Comparison of ENCODE assay signal across 8 cellular contexts in the genomic region with DNA sequence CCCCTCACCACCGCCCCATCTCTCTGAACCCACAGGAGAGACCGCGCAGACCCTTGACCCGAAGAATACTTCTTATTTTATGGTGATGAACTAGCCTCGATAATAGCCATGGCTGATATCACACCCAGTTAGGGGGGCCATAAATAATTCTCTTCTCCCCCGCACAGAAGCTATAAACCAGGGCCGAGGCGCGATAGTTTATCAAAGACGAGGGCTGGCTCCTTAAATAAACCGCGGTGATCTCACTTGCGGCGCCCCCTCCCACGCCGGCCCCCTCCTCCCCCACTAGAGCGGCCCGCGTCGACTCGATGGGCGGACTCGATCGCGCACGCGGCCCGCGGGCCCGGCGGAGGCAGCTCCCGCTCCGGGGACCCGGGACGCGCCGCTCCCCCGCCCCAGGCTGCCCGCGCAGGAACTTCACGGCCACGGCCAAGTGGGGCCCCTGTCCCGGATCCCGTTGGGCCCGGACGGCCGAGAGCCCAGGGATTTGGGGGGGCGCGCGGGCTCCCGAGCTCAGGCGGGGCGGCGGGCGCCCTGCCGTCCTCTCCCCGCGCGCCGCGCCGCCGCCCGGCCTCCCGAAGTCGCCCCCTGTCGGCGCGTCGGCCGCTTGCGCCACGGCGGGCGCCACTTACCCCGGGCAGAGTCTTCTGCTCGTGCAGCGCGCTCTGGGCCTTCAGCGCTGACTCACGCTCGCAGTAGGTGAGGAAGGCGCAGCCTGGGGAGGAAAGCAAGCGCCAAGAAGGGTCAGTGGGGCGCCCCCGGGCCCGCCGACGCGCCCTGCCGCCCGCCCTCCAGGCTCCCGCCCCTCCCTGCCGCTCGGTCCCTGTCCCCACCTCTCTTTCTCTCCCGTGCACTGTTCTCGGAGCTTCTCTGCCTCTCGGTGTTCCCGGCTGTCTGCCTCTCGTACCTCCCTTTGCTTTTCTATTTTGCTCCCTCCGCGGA.
A peak's percentile ranks its signal among the peaks of the same experiment; 100 is the strongest.
DNase-seq lines count a peak whose midpoint lies in the region; ATAC-seq and TF ChIP-seq lines count a peak whose summit lies in the region.

No MANE protein-coding gene starts in this region.

- H3K27me3 Mint-ChIP-seq in activated CD4-positive, alpha-beta memory T cell treated with anti-CD3 and anti-CD28 coated beads for 36 hours: peaks cover 50% of the 10 kb centered on the region
- peaks cover 47% of the 10 kb centered on the region for H3K27me3 Mint-ChIP-seq in activated CD4-positive, alpha-beta memory T cell treated with anti-CD3 and anti-CD28 coated beads, Interleukin-2, amount 10 ng/mL, durations not matched to agents 7 days and 5 days

- H2AFZ ChIP-seq in SK-N-SH (ENCODE audit: low read depth): no peak overlapping the region

- H3K27ac ChIP-seq in cardiac muscle cell: no peak overlapping the region
- no peak overlapping the region for H3K27ac ChIP-seq in SK-N-SH (ENCODE audit: low read depth in 2 of 2, low read length in 1 of 2)

- H3F3A ChIP-seq in SK-N-SH (replicated peaks; ENCODE audit: insufficient read depth): no peaks in the 10 kb centered on the region

- no peaks in the 10 kb centered on the region for H3K36me3 Mint-ChIP-seq in activated CD4-positive, alpha-beta memory T cell treated with anti-CD3 and anti-CD28 coated beads for 36 hours
- no peaks in the 10 kb centered on the region for H3K36me3 Mint-ChIP-seq in activated CD4-positive, alpha-beta memory T cell treated with anti-CD3 and anti-CD28 coated beads, Interleukin-2, amount 10 ng/mL, durations not matched to agents 7 days and 5 days (ENCODE audit: low read depth)

- 66% methylated on average over 64 of the region's 102 CpGs for WGBS in SK-N-SH (ENCODE audit: low lambda C conversion rate)

- H3K9me3 Mint-ChIP-seq in activated CD4-positive, alpha-beta memory T cell treated with anti-CD3 and anti-CD28 coated beads for 36 hours: no peaks in the 10 kb centered on the region
- H3K9me3 Mint-ChIP-seq in activated CD4-positive, alpha-beta memory T cell treated with anti-CD3 and anti-CD28 coated beads, Interleukin-2, amount 10 ng/mL, durations not matched to agents 7 days and 5 days: no peaks in the 10 kb centered on the region

- H3K9me3 ChIP-seq in cardiac muscle cell (ENCODE audit: low read depth) (no peaks in the 10 kb centered on the region), SK-N-SH (no peaks in the 10 kb centered on the region)

- H3K36me3 ChIP-seq in cardiac muscle cell (no peaks in the 10 kb centered on the region), SK-N-SH (replicated peaks in 1 of 2; ENCODE audit: control insufficient read depth in 1 of 2, insufficient read depth in 2 of 2, low read length in 1 of 2) (no peaks in the 10 kb centered on the region)

- no peak for ATAC-seq in GM21529 (IDR thresholded peaks at IDR 0.05; ENCODE audit: unreplicated experiment)

- intact Hi-C loops in activated CD4-positive, alpha-beta memory T cell treated with anti-CD3 and anti-CD28 coated beads for 36 hours (cut with micrococcal nuclease): no loop called here

- no peaks in the 10 kb centered on the region for H3K9me2 ChIP-seq in SK-N-SH

- H3K9ac ChIP-seq in SK-N-SH: no peak overlapping the region

- no peaks in the 10 kb centered on the region for H4K20me1 ChIP-seq in SK-N-SH (ENCODE audit: insufficient read depth)

- no peaks in the 10 kb centered on the region for H3K79me2 ChIP-seq in SK-N-SH (ENCODE audit: insufficient read depth)

- peak; percentile 29 for TF ChIP-seq CTCF in cardiac muscle cell (IDR thresholded peaks at IDR 0.05; ENCODE audit: low read depth, low read length)
- TF ChIP-seq CTCF in SK-N-SH (IDR thresholded peaks at IDR 0.05): no peak

- POLR2A ChIA-PET in activated CD4-positive, alpha-beta memory T cell treated with anti-CD3 and anti-CD28 coated beads for 36 hours (lab: Charles Lee): no interaction called here
- POLR2A ChIA-PET in activated CD4-positive, alpha-beta memory T cell treated with anti-CD3 and anti-CD28 coated beads, Interleukin-2, amount 10 ng/mL, durations not matched to agents 7 days and 5 days (lab: Charles Lee): no interaction called here
- POLR2A ChIA-PET in SK-N-SH (lab: Yijun Ruan, JAX): no interaction called here

- no peak overlapping the region for H3K4me2 ChIP-seq in SK-N-SH

- peak; percentile 12 for DNase-seq in activated CD4-positive, alpha-beta memory T cell treated with anti-CD3 and anti-CD28 coated beads for 36 hours
- no peak for DNase-seq in activated CD4-positive, alpha-beta memory T cell treated with anti-CD3 and anti-CD28 coated beads, Interleukin-2, amount 10 ng/mL, durations not matched to agents 7 days and 5 days
- DNase-seq in NCI-H69 (lab: John Stamatoyannopoulos, UW): peak; percentile 97
- peak; percentile 70 to 73 for DNase-seq in cardiac muscle cell (ENCODE audit: low read depth in 1 of 2, low spot score in 1 of 2)
- peak; percentile 6 to 8 for DNase-seq in stimulated activated CD4-positive, alpha-beta T cell treated with anti-CD3 and anti-CD28 coated beads, Interleukin-15, amount 100 ng/mL, for 48 hours (ENCODE audit: low read depth in 2 of 2)
- no peak for DNase-seq in SK-N-SH
- no peak for DNase-seq in activated effector memory CD4-positive, alpha-beta T cell treated with Interleukin-2 at 50 U/mL for 16 hours

- H3K4me3 ChIP-seq in cardiac muscle cell (peak overlapping the region; percentile 19), SK-N-SH (ENCODE audit: low read depth in 2 of 2, low read length in 1 of 2) (no peak overlapping the region)

- no peak for TF ChIP-seq RAD21 in SK-N-SH (IDR thresholded peaks at IDR 0.05; ENCODE audit: low read length)

- CTCF ChIA-PET in activated CD4-positive, alpha-beta memory T cell treated with anti-CD3 and anti-CD28 coated beads for 36 hours (lab: Charles Lee): no interaction called here
- CTCF ChIA-PET in activated CD4-positive, alpha-beta memory T cell treated with anti-CD3 and anti-CD28 coated beads, Interleukin-2, amount 10 ng/mL, durations not matched to agents 7 days and 5 days (lab: Charles Lee): interaction anchor here (0.6 kb wide), 1 partner anchor 26 kb away, joined by 3 read pairs; no protein-coding TSS in a partner anchor
- CTCF ChIA-PET in SK-N-SH (lab: Yijun Ruan, JAX): interaction anchor here (0.9 to 1.0 kb wide), 2 partner anchors 10 kb away, joined by 3 read pairs; no protein-coding TSS in a partner anchor

- no peak overlapping the region for H3K27ac Mint-ChIP-seq in activated CD4-positive, alpha-beta memory T cell treated with anti-CD3 and anti-CD28 coated beads for 36 hours
- no peak overlapping the region for H3K27ac Mint-ChIP-seq in activated CD4-positive, alpha-beta memory T cell treated with anti-CD3 and anti-CD28 coated beads, Interleukin-2, amount 10 ng/mL, durations not matched to agents 7 days and 5 days

- H3K4me1 ChIP-seq in cardiac muscle cell (ENCODE audit: low read depth): no peaks in the 10 kb centered on the region
- peaks cover 0 to 23% of the 10 kb centered on the region in 2 experiments; a peak in 2 of 4 replicates for H3K4me1 ChIP-seq in SK-N-SH (ENCODE audit: control insufficient read depth in 1 of 2, insufficient read depth in 2 of 2, low read depth in 1 of 2, low read length in 1 of 2)

- peaks cover 9% of the 10 kb centered on the region for H3K4me1 Mint-ChIP-seq in activated CD4-positive, alpha-beta memory T cell treated with anti-CD3 and anti-CD28 coated beads for 36 hours (ENCODE audit: low read depth)
- peaks cover 2% of the 10 kb centered on the region for H3K4me1 Mint-ChIP-seq in activated CD4-positive, alpha-beta memory T cell treated with anti-CD3 and anti-CD28 coated beads, Interleukin-2, amount 10 ng/mL, durations not matched to agents 7 days and 5 days

- no peak overlapping the region for H3K4me3 Mint-ChIP-seq in activated CD4-positive, alpha-beta memory T cell treated with anti-CD3 and anti-CD28 coated beads for 36 hours
- H3K4me3 Mint-ChIP-seq in activated CD4-positive, alpha-beta memory T cell treated with anti-CD3 and anti-CD28 coated beads, Interleukin-2, amount 10 ng/mL, durations not matched to agents 7 days and 5 days: no peak overlapping the region

- peaks cover 59% of the 10 kb centered on the region for H3K27me3 ChIP-seq in cardiac muscle cell
- no peaks in the 10 kb centered on the region for H3K27me3 ChIP-seq in SK-N-SH (ENCODE audit: insufficient read depth)

- no peak for TF ChIP-seq EP300 in SK-N-SH (IDR thresholded peaks at IDR 0.05; ENCODE audit: borderline replicate concordance in 1 of 2, low read depth in 1 of 2, low read length in 1 of 2)

TF ChIP-seq in SK-N-SH, 30 proteins besides CTCF, POLR2A, EP300 and RAD21 (continues in another document):
- TF ChIP-seq RCOR1 (IDR thresholded peaks at IDR 0.05; ENCODE audit: low read length): no peak
- TF ChIP-seq, protein P1, sequence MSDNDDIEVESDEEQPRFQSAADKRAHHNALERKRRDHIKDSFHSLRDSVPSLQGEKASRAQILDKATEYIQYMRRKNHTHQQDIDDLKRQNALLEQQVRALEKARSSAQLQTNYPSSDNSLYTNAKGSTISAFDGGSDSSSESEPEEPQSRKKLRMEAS (IDR thresholded peaks at IDR 0.05; ENCODE audit: low read depth): no peak
- no peak for TF ChIP-seq SIN3A (IDR thresholded peaks at IDR 0.05; ENCODE audit: borderline replicate concordance, low read depth, low read length)
- no peak for TF ChIP-seq JUND (IDR thresholded peaks at IDR 0.05)
- TF ChIP-seq, protein P2, sequence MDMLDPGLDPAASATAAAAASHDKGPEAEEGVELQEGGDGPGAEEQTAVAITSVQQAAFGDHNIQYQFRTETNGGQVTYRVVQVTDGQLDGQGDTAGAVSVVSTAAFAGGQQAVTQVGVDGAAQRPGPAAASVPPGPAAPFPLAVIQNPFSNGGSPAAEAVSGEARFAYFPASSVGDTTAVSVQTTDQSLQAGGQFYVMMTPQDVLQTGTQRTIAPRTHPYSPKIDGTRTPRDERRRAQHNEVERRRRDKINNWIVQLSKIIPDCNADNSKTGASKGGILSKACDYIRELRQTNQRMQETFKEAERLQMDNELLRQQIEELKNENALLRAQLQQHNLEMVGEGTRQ (IDR thresholded peaks at IDR 0.05; ENCODE audit: borderline replicate concordance, low read depth, low read length): no peak
- TF ChIP-seq FOXJ3 (CRISPR knock-in tag; IDR thresholded peaks at IDR 0.05): no peak
- TF ChIP-seq TAF1 (IDR thresholded peaks at IDR 0.05; ENCODE audit: borderline replicate concordance, low read depth, low read length): no peak
- TF ChIP-seq YY1 (IDR thresholded peaks at IDR 0.05; ENCODE audit: low read depth): no peak
- TF ChIP-seq TEAD4 (IDR thresholded peaks at IDR 0.05; ENCODE audit: borderline replicate concordance, insufficient read depth): no peak
- no peak for TF ChIP-seq GABPA (IDR thresholded peaks at IDR 0.05; ENCODE audit: low read depth)
- TF ChIP-seq RFX5 (IDR thresholded peaks at IDR 0.05; ENCODE audit: low read length): no peak

Comparison
In these comparisons a context has a peak if more than half of its experiments do, and no peak if none do; other contexts are left out.
1. DNase-seq: peak in activated CD4-positive, alpha-beta memory T cell treated with anti-CD3 and anti-CD28 coated beads for 36 hours (single experiment), NCI-H69 (single experiment), cardiac muscle cell (2 of 2) and stimulated activated CD4-positive, alpha-beta T cell treated with anti-CD3 and anti-CD28 coated beads, Interleukin-15, amount 100 ng/mL, for 48 hours (2 of 2); none in activated CD4-positive, alpha-beta memory T cell treated with anti-CD3 and anti-CD28 coated beads, Interleukin-2, amount 10 ng/mL, durations not matched to agents 7 days and 5 days (single experiment), SK-N-SH (single experiment) and activated effector memory CD4-positive, alpha-beta T cell treated with Interleukin-2 at 50 U/mL for 16 hours (single experiment).